Comparison of ENCODE assay signal across 11 cellular contexts in the genomic region with DNA sequence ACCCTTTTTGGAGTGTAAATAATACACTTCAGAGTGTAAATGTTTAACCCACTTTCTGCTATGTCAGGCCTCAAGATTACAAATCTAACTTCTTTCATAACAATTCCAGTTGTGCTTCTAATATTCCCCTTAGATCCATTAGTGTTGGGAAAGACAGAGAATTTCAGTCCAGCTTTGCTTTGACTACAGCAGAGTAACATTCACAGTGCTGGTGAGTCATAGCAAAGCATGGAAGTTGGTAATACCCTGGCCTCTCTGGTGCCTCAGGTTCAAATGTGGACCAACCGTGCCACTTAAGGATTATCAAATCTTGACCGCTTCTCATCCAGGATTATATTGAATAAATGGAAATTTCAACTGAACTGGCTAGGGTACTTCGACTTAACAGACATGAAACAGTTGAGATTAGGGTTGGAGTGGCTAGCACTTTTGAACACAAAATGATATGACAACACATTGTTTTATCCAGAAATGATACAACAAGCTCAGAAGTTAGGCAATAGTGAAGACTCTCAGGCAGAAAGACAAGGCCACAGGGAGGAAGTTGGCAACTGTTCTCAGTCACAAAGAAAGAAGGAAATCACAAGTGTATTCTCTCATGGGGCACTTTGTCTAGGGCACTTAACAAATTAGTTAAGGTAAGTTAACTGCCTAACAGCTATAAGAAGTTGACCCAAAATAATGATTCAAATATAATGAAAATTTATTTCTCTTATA.
DNase-seq lines count a peak whose midpoint lies in the region; ATAC-seq and TF ChIP-seq lines count a peak whose summit lies in the region.
"Had no signal": no experiment of that assay in that cellular context is flagged by ENCODE, and none has a peak within 500 bp of the region (broad histone marks: within the 10 kb centered on the region; RNA-seq: fewer than 3 reads in every experiment).

No MANE protein-coding gene starts in this region.

- no peak for TF ChIP-seq CTCF in AG04449 (IDR thresholded peaks at IDR 0.05; ENCODE audit: insufficient read depth, low read length, missing control alignments)

- POLR2A ChIA-PET in AG04449 (lab: Yijun Ruan, JAX) = no interaction called here

- DNase-seq in AG04449 (ENCODE audit: low read depth, low spot score) = peak; percentile 59
- DNase-seq in amniotic stem cell (lab: John Stamatoyannopoulos, UW) = peak; percentile 1
- DNase-seq in kidney tubule cell (ENCODE audit: low spot score) = peak; percentile 87
- DNase-seq in NCI-H1694 (lab: John Stamatoyannopoulos, UW) = no peak
- no peak for DNase-seq in putamen (ENCODE audit: low spot score)
- DNase-seq: naive B cell, NCI-H1092 treated with DMSO at 0.1 percent for 48 hours, T-cell had no signal

- CTCF ChIA-PET in AG04449 (lab: Yijun Ruan, JAX) = interaction anchor here (0.7 to 1.7 kb wide), 2 partner anchors 157 to 173 kb away, joined by 3 to 7 read pairs; no protein-coding TSS in a partner anchor

- no peak overlapping the region for H3K4me3 ChIP-seq in AG04449 (ENCODE audit: low read depth, low read length)

- peak; percentile 58 for ATAC-seq in HG02610 (IDR thresholded peaks at IDR 0.05; ENCODE audit: unreplicated experiment)
- ATAC-seq in HG03378 (IDR thresholded peaks at IDR 0.05; ENCODE audit: unreplicated experiment) = no peak
- ATAC-seq in GM19328 (IDR thresholded peaks at IDR 0.05; ENCODE audit: unreplicated experiment) = no peak
- ATAC-seq: T-cell had no signal

Comparison
In these comparisons a context has a peak if more than half of its experiments do, and no peak if none do; other contexts are left out.
1. DNase-seq: peak in AG04449 (single experiment), amniotic stem cell (single experiment) and kidney tubule cell (single experiment); none in NCI-H1694 (single experiment) and putamen (single experiment).